ENCODE assay signal across 1 cellular context in genomic region chr19:11375143-11375948, GRCh38.
A peak's percentile ranks its signal among the peaks of the same experiment; 100 is the strongest.
TF ChIP-seq lines count a peak whose summit lies in the region.

No MANE protein-coding gene starts in this region.

TF ChIP-seq in HEK293, 187 proteins besides CTCF, POLR2A, EP300 and RAD21 (continued from another document):
- TF ChIP-seq, protein P1, sequence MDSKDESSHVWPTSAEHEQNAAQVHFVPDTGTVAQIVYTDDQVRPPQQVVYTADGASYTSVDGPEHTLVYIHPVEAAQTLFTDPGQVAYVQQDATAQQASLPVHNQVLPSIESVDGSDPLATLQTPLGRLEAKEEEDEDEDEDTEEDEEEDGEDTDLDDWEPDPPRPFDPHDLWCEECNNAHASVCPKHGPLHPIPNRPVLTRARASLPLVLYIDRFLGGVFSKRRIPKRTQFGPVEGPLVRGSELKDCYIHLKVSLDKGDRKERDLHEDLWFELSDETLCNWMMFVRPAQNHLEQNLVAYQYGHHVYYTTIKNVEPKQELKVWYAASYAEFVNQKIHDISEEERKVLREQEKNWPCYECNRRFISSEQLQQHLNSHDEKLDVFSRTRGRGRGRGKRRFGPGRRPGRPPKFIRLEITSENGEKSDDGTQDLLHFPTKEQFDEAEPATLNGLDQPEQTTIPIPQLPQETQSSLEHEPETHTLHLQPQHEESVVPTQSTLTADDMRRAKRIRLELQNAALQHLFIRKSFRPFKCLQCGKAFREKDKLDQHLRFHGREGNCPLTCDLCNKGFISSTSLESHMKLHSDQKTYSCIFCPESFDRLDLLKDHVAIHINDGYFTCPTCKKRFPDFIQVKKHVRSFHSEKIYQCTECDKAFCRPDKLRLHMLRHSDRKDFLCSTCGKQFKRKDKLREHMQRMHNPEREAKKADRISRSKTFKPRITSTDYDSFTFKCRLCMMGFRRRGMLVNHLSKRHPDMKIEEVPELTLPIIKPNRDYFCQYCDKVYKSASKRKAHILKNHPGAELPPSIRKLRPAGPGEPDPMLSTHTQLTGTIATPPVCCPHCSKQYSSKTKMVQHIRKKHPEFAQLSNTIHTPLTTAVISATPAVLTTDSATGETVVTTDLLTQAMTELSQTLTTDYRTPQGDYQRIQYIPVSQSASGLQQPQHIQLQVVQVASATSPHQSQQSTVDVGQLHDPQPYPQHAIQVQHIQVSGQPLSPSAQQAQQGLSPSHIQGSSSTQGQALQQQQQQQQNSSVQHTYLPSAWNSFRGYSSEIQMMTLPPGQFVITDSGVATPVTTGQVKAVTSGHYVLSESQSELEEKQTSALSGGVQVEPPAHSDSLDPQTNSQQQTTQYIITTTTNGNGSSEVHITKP (tag by site-specific recombination; IDR thresholded peaks at IDR 0.05): 0 out of 2 replicates have a peak, but pooled peaks have one; percentile 7
- no peak for TF ChIP-seq ZNF473 (tag by site-specific recombination; IDR thresholded peaks at IDR 0.05)
- TF ChIP-seq, protein P2, sequence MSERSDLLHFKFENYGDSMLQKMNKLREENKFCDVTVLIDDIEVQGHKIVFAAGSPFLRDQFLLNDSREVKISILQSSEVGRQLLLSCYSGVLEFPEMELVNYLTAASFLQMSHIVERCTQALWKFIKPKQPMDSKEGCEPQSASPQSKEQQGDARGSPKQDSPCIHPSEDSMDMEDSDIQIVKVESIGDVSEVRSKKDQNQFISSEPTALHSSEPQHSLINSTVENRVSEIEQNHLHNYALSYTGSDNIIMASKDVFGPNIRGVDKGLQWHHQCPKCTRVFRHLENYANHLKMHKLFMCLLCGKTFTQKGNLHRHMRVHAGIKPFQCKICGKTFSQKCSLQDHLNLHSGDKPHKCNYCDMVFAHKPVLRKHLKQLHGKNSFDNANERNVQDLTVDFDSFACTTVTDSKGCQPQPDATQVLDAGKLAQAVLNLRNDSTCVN (tag by site-specific recombination; optimal IDR thresholded peaks at IDR 0.05): peak; percentile 1
TF ChIP-seq in HEK293: peak in this region for 13.
